ENCODE assay signal across 14 cellular contexts in the genomic region with DNA sequence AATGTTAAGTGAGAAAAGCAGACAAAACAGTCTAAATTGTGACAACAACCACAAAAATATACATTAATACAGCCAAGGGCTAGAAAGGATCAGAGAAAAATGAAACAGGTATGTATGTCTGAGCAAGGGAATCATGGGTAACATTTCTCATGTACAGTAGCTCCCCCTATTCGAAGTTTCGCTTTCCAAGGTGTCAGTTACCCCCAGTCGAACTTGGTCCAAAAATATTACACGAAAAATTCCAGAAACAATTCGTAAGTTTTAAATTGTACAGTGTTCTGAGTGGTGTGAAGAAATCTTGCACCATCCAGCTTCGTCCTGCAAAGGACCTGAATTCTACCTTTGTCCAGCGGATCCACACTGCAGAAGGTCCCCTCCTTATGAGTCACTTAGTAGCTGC. TPM values are rescaled to one million over a fixed set of nuclear protein-coding genes. Genes with fewer than 3 reads are reported as not detected.
DNase-seq lines count a peak whose midpoint lies in the region; ATAC-seq and TF ChIP-seq lines count a peak whose summit lies in the region.
"Had no signal": no experiment of that assay in that cellular context is flagged by ENCODE, and none has a peak within 500 bp of the region (broad histone marks: within the 10 kb centered on the region; RNA-seq: fewer than 3 reads in every experiment).

No MANE protein-coding gene starts in this region.

- peaks cover 22% of the 10 kb centered on the region for H3K4me1 Mint-ChIP-seq in activated CD4-positive, alpha-beta T cell treated with anti-CD3 and anti-CD28 coated beads, Interleukin-2, amount 10 ng/mL, durations not matched to agents 24 days and 14 days
- peaks cover 38% of the 10 kb centered on the region for H3K4me1 Mint-ChIP-seq in activated B cell treated with CpG ODN at 0.5 μM for 24 hours

- no peaks in the 10 kb centered on the region for H3K27me3 ChIP-seq in DND-41 (ENCODE audit: insufficient read depth, low read length, poor library complexity)
- no peaks in the 10 kb centered on the region for H3K27me3 ChIP-seq in osteoblast (ENCODE audit: insufficient read depth, low read length)

- H3K4me1 ChIP-seq in DND-41 (ENCODE audit: insufficient read depth, low read length): peaks cover 34% of the 10 kb centered on the region
- peaks cover 18% of the 10 kb centered on the region for H3K4me1 ChIP-seq in osteoblast (ENCODE audit: insufficient read depth, low read length)

- H3K27me3 Mint-ChIP-seq in activated CD4-positive, alpha-beta T cell treated with anti-CD3 and anti-CD28 coated beads, Interleukin-2, amount 10 ng/mL, durations not matched to agents 24 days and 14 days: no peaks in the 10 kb centered on the region
- no peaks in the 10 kb centered on the region for H3K27me3 Mint-ChIP-seq in activated B cell treated with CpG ODN at 0.5 μM for 24 hours

- CTCF ChIA-PET in activated B cell treated with CpG ODN at 0.5 μM for 24 hours (lab: Charles Lee): interaction anchor here (0.8 to 0.9 kb wide), 2 partner anchors 107 to 911 kb away, joined by 4 read pairs; partner anchors contain the start of gene TRIM13

- TF ChIP-seq CTCF in DND-41 (IDR thresholded peaks at IDR 0.05; ENCODE audit: borderline replicate concordance, extremely low read depth, low read length, poor library complexity, severe bottlenecking) (peak; percentile 7), activated B cell treated with CpG ODN at 0.5 μM for 24 hours (IDR thresholded peaks at IDR 0.05) (no peak), osteoblast (IDR thresholded peaks at IDR 0.05; ENCODE audit: extremely low read depth, low read depth, low read length) (no peak)

- H3K27ac Mint-ChIP-seq in activated CD4-positive, alpha-beta T cell treated with anti-CD3 and anti-CD28 coated beads, Interleukin-2, amount 10 ng/mL, durations not matched to agents 24 days and 14 days: peak overlapping the region; percentile 1
- peak overlapping the region; percentile 71 for H3K27ac Mint-ChIP-seq in activated B cell treated with CpG ODN at 0.5 μM for 24 hours

- H3K9me3 ChIP-seq in DND-41 (ENCODE audit: insufficient read depth, low read length, severe bottlenecking) (no peaks in the 10 kb centered on the region), osteoblast (ENCODE audit: low read depth, low read length) (no peaks in the 10 kb centered on the region)

- H3K4me3 ChIP-seq in DND-41 (ENCODE audit: low read depth in 1 of 2, low read length in 2 of 2) (no peak overlapping the region), osteoblast (ENCODE audit: insufficient read depth, low read length) (no peak overlapping the region)

- no peak overlapping the region for H3K4me3 Mint-ChIP-seq in activated CD4-positive, alpha-beta T cell treated with anti-CD3 and anti-CD28 coated beads, Interleukin-2, amount 10 ng/mL, durations not matched to agents 24 days and 14 days
- H3K4me3 Mint-ChIP-seq in activated B cell treated with CpG ODN at 0.5 μM for 24 hours: no peak overlapping the region

- H3K4me2 ChIP-seq in DND-41 (ENCODE audit: insufficient read depth, low read length) (no peak overlapping the region), osteoblast (ENCODE audit: insufficient read depth, low read length) (no peak overlapping the region)

- H4K20me1 ChIP-seq in DND-41 (ENCODE audit: insufficient read depth, low read length): no peaks in the 10 kb centered on the region
- H4K20me1 ChIP-seq in osteoblast (ENCODE audit: insufficient read depth, low read length): no peaks in the 10 kb centered on the region

- no peaks in the 10 kb centered on the region for H3K9me3 Mint-ChIP-seq in activated CD4-positive, alpha-beta T cell treated with anti-CD3 and anti-CD28 coated beads, Interleukin-2, amount 10 ng/mL, durations not matched to agents 24 days and 14 days
- no peaks in the 10 kb centered on the region for H3K9me3 Mint-ChIP-seq in activated B cell treated with CpG ODN at 0.5 μM for 24 hours

- no peak overlapping the region for H2AFZ ChIP-seq in DND-41 (ENCODE audit: low read depth, low read length)
- no peak overlapping the region for H2AFZ ChIP-seq in osteoblast (ENCODE audit: low read length)

- intact Hi-C loops in activated CD4-positive, alpha-beta T cell treated with anti-CD3 and anti-CD28 coated beads, Interleukin-2, amount 10 ng/mL, durations not matched to agents 24 days and 14 days (cut with micrococcal nuclease): no loop called here
- intact Hi-C loops in activated B cell treated with CpG ODN at 0.5 μM for 24 hours (cut with micrococcal nuclease): no loop called here

- peaks cover 37% of the 10 kb centered on the region for H3K79me2 ChIP-seq in DND-41 (ENCODE audit: insufficient read depth, low read length)
- H3K79me2 ChIP-seq in osteoblast (ENCODE audit: insufficient read depth, low read length): peaks cover 27% of the 10 kb centered on the region

- POLR2A ChIA-PET in activated B cell treated with CpG ODN at 0.5 μM for 24 hours (lab: Charles Lee): interaction anchor here (0.6 to 9.1 kb wide), 5 partner anchors 14 to 910 kb away, joined by 3 to 219 read pairs (median 8); no protein-coding TSS in a partner anchor

- ATAC-seq in DND-41 (ENCODE audit: insufficient read depth, low read depth) (no peak), activated B cell treated with CpG ODN at 0.5 μM for 24 hours (ENCODE audit: low read depth) (no peak)

- peaks cover 2% of the 10 kb centered on the region for H3K36me3 Mint-ChIP-seq in activated CD4-positive, alpha-beta T cell treated with anti-CD3 and anti-CD28 coated beads, Interleukin-2, amount 10 ng/mL, durations not matched to agents 24 days and 14 days (ENCODE audit: low read depth)
- H3K36me3 Mint-ChIP-seq in activated B cell treated with CpG ODN at 0.5 μM for 24 hours (ENCODE audit: low read depth): no peaks in the 10 kb centered on the region

- H3K27ac ChIP-seq in DND-41 (ENCODE audit: low read length): peak overlapping the region; percentile 99
- H3K27ac ChIP-seq in osteoblast (ENCODE audit: low read depth, low read length): no peak overlapping the region
- H3K27ac ChIP-seq: 22Rv1 had no signal

- DNase-seq in activated CD4-positive, alpha-beta T cell treated with anti-CD3 and anti-CD28 coated beads, Interleukin-2, amount 10 ng/mL, durations not matched to agents 24 days and 14 days: peak; percentile 51
- no peak for DNase-seq in activated CD4-positive, alpha-beta T cell treated with anti-CD3 and anti-CD28 coated beads for 48 hours
- DNase-seq in DND-41 (no peak), activated B cell treated with CpG ODN at 0.5 μM for 24 hours (no peak), osteoblast (ENCODE audit: insufficient read length, low spot score, missing footprints) (peak; percentile 73), NCI-H1105 treated with DMSO at 0.1 percent for 48 hours (lab: John Stamatoyannopoulos, UW) (no peak), anterior cingulate cortex (lab: John Stamatoyannopoulos, UW) (no peak), NCI-H187 (lab: John Stamatoyannopoulos, UW) (no peak)
- DNase-seq: DMS79 treated with DMSO at 0.1 percent for 48 hours, GOT3, NCI-H1092 treated with DMSO at 0.1 percent for 48 hours, NCI-H1694 treated with DMSO at 0.1 percent for 48 hours, NCI-H446 had no signal

- 0 out of 2 replicates have a peak overlapping the region, but pooled peaks have one; percentile 82 for H3K9ac ChIP-seq in DND-41 (ENCODE audit: low read depth, low read length)

- peaks cover 11% of the 10 kb centered on the region for H3K36me3 ChIP-seq in DND-41 (ENCODE audit: insufficient read depth, low read length)
- no peaks in the 10 kb centered on the region for H3K36me3 ChIP-seq in osteoblast (ENCODE audit: insufficient read depth, low read length)

RNA-seq across cellular contexts. Expression of gene RNASEH2B, which starts 1.8 kb away (rescaled TPM):
- 57.9 and 61.0 TPM in 2 replicates for total RNA-seq in activated CD4-positive, alpha-beta T cell treated with anti-CD3 and anti-CD28 coated beads, Interleukin-2, amount 10 ng/mL, durations not matched to agents 24 days and 14 days
- total RNA-seq in activated B cell treated with CpG ODN at 0.5 μM for 24 hours (92.3 and 103 TPM in 2 replicates), osteoblast (47.4 and 66.9 TPM in 2 replicates)

Comparison
In these comparisons a context has a peak if more than half of its experiments do, and no peak if none do; other contexts are left out.
1. DNase-seq: peak in activated CD4-positive, alpha-beta T cell treated with anti-CD3 and anti-CD28 coated beads, Interleukin-2, amount 10 ng/mL, durations not matched to agents 24 days and 14 days (single experiment) and osteoblast (single experiment); none in activated CD4-positive, alpha-beta T cell treated with anti-CD3 and anti-CD28 coated beads for 48 hours (single experiment), DND-41 (single experiment), activated B cell treated with CpG ODN at 0.5 μM for 24 hours (single experiment), NCI-H1105 treated with DMSO at 0.1 percent for 48 hours (single experiment), anterior cingulate cortex (0 of 58) and NCI-H187 (0 of 2).